ENCODE assay signal across 8 cellular contexts in the genomic region with DNA sequence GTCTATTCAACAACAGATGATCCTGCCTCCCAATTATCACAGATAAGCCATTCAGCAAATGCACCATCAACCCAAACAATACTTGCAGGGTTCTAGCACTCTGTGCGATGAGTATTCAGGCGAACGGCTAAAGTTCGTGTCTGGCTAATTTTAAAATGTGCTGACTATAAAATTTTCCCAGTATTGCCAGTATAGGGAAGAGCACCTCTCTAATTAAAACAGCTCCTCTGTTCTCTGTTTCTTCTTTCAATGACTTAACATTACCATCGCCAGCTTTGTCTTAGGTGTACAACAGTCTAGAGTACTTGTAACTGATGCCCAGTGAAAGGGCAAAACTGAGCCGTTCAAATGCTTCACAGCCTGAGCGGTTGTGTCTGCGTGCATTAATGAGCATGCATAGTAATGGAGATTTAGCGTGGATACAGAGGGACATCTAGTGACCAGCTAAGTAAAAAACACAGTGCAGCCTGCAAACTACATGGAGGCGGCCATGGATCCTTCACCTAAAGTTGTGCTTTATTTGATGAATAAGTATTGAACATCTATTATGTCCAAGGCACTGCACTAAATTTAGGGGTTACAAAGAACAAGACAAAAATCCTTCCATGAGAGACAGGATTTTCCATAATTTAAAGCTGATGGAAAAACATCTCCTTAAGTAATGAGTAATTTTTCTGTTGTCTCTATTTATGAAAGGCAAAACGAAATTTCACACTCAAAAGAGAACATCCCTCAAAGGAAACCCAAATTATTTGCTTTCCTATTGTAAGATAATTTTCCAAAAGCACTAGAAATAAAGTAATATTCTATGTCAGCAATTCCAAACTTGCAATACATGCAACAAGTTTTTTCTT.
DNase-seq lines count a peak whose midpoint lies in the region; ATAC-seq, FAIRE-seq and TF ChIP-seq lines count a peak whose summit lies in the region.

No MANE protein-coding gene starts in this region.

- H3K79me2 ChIP-seq in GM12878 (ENCODE audit: control insufficient read depth, insufficient read depth, low read length): no peaks in the 10 kb centered on the region

- no peak overlapping the region for H3K4me2 ChIP-seq in GM12878 (ENCODE audit: control insufficient read depth, insufficient read depth)

- TF ChIP-seq POLR2A in GM12878 (IDR thresholded peaks at IDR 0.05; ENCODE audit: low read depth, low read length) (no peak), stomach (IDR thresholded peaks at IDR 0.05) (no peak)

- H2AFZ ChIP-seq in GM12878 (ENCODE audit: control insufficient read depth, low read depth, low read length): no peak overlapping the region

- ATAC-seq in GM12878: peak; percentile 82
- no peak for ATAC-seq in HG03439 (IDR thresholded peaks at IDR 0.05; ENCODE audit: unreplicated experiment)

- CTCF ChIA-PET in GM12878 (lab: Yijun Ruan, JAX): interaction anchor here (1.2 kb wide), 1 partner anchor 10 kb away, joined by 4 read pairs; no protein-coding TSS in a partner anchor

- no peaks in the 10 kb centered on the region for H3K36me3 ChIP-seq in GM12878 (ENCODE audit: control insufficient read depth in 2 of 2, insufficient read depth in 2 of 2, low read length in 1 of 2)
- H3K36me3 ChIP-seq in stomach: no peaks in the 10 kb centered on the region

- H3K27me3 ChIP-seq in GM12878 (replicated peaks in 1 of 2; ENCODE audit: control insufficient read depth in 2 of 2, insufficient read depth in 2 of 2, low read length in 1 of 2) (no peaks in the 10 kb centered on the region), stomach (no peaks in the 10 kb centered on the region)

- H3K9me3 ChIP-seq in GM12878 (replicated peaks; ENCODE audit: control insufficient read depth, insufficient read depth, low read length) (no peaks in the 10 kb centered on the region), stomach (no peaks in the 10 kb centered on the region)

- TF ChIP-seq EP300 in GM12878 (IDR thresholded peaks at IDR 0.05; ENCODE audit: borderline replicate concordance in 1 of 2, control insufficient read depth in 1 of 2, low read depth in 2 of 2, low read length in 2 of 2): no peak
- TF ChIP-seq EP300 in stomach (IDR thresholded peaks at IDR 0.05): no peak

- RAD21 ChIA-PET in GM12878 (lab: Charles Lee; ENCODE audit: unreplicated experiment): no interaction called here

- DNase-seq in CD1c-positive myeloid dendritic cell (ENCODE audit: extremely low spot score) (peak; percentile 74), HFF-Myc (ENCODE audit: extremely low read depth, low read depth) (no peak), NCI-H69 (lab: John Stamatoyannopoulos, UW) (peak; percentile 72), GM12878 (ENCODE audit: low read depth, low spot score) (no peak), iPS-NIHi11 (ENCODE audit: low spot score) (peak; percentile 51), stomach (peak; percentile 42), NCI-H446 treated with DMSO at 0.1 percent for 48 hours (lab: John Stamatoyannopoulos, UW) (no peak)

- WGBS in GM12878 (ENCODE audit: insufficient coverage, insufficient replicate concordance, low lambda C conversion rate, missing lambda C conversion rate): 38% methylated on average over 11 of the region's 11 CpGs
- 29 to 38% (median 33%) methylated on average over 11 of the region's 11 CpGs for WGBS in stomach, 5 donors

- no peak overlapping the region for H3K9ac ChIP-seq in GM12878 (ENCODE audit: control insufficient read depth, insufficient read depth, low read length)

- FAIRE-seq in GM12878 (lab: Jason Lieb, UNC): no peak

- peak; percentile 74 for TF ChIP-seq RAD21 in GM12878 (IDR thresholded peaks at IDR 0.05; ENCODE audit: insufficient read depth, low read depth, low read length)

- H3K4me3 ChIP-seq in HFF-Myc (replicated peaks; ENCODE audit: low read depth, low read length): no peak overlapping the region
- no peak overlapping the region for H3K4me3 ChIP-seq in GM12878
- H3K4me3 ChIP-seq in stomach: no peak overlapping the region

- in situ Hi-C loops in GM12878 (cut with MboI): no loop called here

- SMC1A ChIA-PET in GM12878 (lab: Charles Lee; ENCODE audit: uncharacterized antibody, unreplicated experiment): interaction anchor here (0.7 to 1.6 kb wide), 3 partner anchors 100 to 1195 kb away, joined by 3 to 4 read pairs (median 3); no protein-coding TSS in a partner anchor

- no peaks in the 10 kb centered on the region for H4K20me1 ChIP-seq in GM12878 (ENCODE audit: control insufficient read depth, insufficient read depth)

- intact Hi-C loops in GM12878 (cut with micrococcal nuclease; ENCODE audit: unreplicated experiment) (loop anchor here (10.0 kb wide), 1 partner anchor 174 kb away; no protein-coding TSS in a partner anchor), stomach (cut with DNase I; ENCODE audit: low total_unique reads) (no loop called here)

- H3K4me1 ChIP-seq in GM12878 (ENCODE audit: control insufficient read depth, insufficient read depth, low read length) (no peaks in the 10 kb centered on the region), stomach (peaks cover 0 to 6% (median 2%) of the 10 kb centered on the region in 4 donors)

- TF ChIP-seq CTCF in HFF-Myc (IDR thresholded peaks at IDR 0.05; ENCODE audit: low read depth, low read length, missing control alignments) (peak; percentile 69), GM12878 (IDR thresholded peaks at IDR 0.05 in 2 of 3, conservative IDR thresholded peaks at IDR 0.05 in 1 of 3; ENCODE audit: control insufficient read depth in 2 of 3, extremely low read depth in 1 of 3, insufficient read depth in 1 of 3, low read depth in 3 of 3, low read length in 3 of 3) (peak; percentile 46 to 59 (median 47); a peak in 5 of 6 replicates), stomach (IDR thresholded peaks at IDR 0.05) (peak in 5 of 7 experiments; percentile 25 to 51 (median 36))

- POLR2A ChIA-PET in GM12878 (lab: Charles Lee): no interaction called here

- no TSS peak for BruUV-seq in GM12878 (replicated peaks; lab: Mats Ljungman, UMichigan)

- H3K27ac ChIP-seq in GM12878 (ENCODE audit: control insufficient read depth, insufficient read depth): no peak overlapping the region
- no peak overlapping the region for H3K27ac ChIP-seq in stomach

TF ChIP-seq in GM12878, 131 proteins besides CTCF, POLR2A, EP300 and RAD21 (continues in another document):
- TF ChIP-seq ZNF384 (IDR thresholded peaks at IDR 0.05; ENCODE audit: borderline replicate concordance, low read depth, low read length): no peak
- TF ChIP-seq YBX1 (IDR thresholded peaks at IDR 0.05): no peak
- TF ChIP-seq ZZZ3 (IDR thresholded peaks at IDR 0.05; ENCODE audit: control insufficient read depth, insufficient read length, low read depth): no peak
- TF ChIP-seq RB1 (IDR thresholded peaks at IDR 0.05; ENCODE audit: borderline replicate concordance): no peak
- no peak for TF ChIP-seq MEF2B (IDR thresholded peaks at IDR 0.05; ENCODE audit: partially characterized antibody, poor library complexity, severe bottlenecking)
- TF ChIP-seq, protein P1, sequence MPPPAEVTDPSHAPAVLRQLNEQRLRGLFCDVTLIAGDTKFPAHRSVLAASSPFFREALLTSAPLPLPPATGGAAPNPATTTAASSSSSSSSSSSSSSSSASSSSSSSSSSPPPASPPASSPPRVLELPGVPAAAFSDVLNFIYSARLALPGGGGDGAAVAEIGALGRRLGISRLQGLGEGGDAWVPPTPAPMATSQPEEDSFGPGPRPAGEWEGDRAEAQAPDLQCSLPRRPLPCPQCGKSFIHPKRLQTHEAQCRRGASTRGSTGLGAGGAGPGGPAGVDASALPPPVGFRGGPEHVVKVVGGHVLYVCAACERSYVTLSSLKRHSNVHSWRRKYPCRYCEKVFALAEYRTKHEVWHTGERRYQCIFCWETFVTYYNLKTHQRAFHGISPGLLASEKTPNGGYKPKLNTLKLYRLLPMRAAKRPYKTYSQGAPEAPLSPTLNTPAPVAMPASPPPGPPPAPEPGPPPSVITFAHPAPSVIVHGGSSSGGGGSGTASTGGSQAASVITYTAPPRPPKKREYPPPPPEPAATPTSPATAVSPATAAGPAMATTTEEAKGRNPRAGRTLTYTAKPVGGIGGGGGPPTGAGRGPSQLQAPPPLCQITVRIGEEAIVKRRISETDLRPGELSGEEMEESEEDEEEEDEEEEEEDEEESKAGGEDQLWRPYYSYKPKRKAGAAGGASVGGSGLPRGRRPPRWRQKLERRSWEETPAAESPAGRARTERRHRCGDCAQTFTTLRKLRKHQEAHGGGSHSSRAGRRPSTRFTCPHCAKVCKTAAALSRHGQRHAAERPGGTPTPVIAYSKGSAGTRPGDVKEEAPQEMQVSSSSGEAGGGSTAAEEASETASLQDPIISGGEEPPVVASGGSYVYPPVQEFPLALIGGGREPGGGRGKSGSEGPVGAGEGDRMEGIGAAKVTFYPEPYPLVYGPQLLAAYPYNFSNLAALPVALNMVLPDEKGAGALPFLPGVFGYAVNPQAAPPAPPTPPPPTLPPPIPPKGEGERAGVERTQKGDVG (CRISPR knock-in tag; IDR thresholded peaks at IDR 0.05): no peak
- no peak for TF ChIP-seq ZNF217 (IDR thresholded peaks at IDR 0.05)
- TF ChIP-seq POU2F2 (IDR thresholded peaks at IDR 0.05; ENCODE audit: borderline replicate concordance, low read depth, low read length): peak; percentile 74; the same call in 1 of the 3 replicates
- no peak for TF ChIP-seq TARDBP (IDR thresholded peaks at IDR 0.05; ENCODE audit: borderline replicate concordance)
- TF ChIP-seq E4F1 (IDR thresholded peaks at IDR 0.05; ENCODE audit: borderline replicate concordance, partially characterized antibody): no peak
- TF ChIP-seq ESRRA (IDR thresholded peaks at IDR 0.05; ENCODE audit: low read length): no peak

Comparison
In these comparisons a context has a peak if more than half of its experiments do, and no peak if none do; other contexts are left out.
1. DNase-seq: peak in CD1c-positive myeloid dendritic cell (single experiment), NCI-H69 (single experiment), iPS-NIHi11 (single experiment) and stomach (single experiment); none in HFF-Myc (single experiment), GM12878 (single experiment) and NCI-H446 treated with DMSO at 0.1 percent for 48 hours (single experiment).
2. Peak in every context shown above with its lines, with median percentiles within 50 percentile points of each other: CTCF ChIP-seq.